ENCODE assay signal across 8 cellular contexts in the genomic region with DNA sequence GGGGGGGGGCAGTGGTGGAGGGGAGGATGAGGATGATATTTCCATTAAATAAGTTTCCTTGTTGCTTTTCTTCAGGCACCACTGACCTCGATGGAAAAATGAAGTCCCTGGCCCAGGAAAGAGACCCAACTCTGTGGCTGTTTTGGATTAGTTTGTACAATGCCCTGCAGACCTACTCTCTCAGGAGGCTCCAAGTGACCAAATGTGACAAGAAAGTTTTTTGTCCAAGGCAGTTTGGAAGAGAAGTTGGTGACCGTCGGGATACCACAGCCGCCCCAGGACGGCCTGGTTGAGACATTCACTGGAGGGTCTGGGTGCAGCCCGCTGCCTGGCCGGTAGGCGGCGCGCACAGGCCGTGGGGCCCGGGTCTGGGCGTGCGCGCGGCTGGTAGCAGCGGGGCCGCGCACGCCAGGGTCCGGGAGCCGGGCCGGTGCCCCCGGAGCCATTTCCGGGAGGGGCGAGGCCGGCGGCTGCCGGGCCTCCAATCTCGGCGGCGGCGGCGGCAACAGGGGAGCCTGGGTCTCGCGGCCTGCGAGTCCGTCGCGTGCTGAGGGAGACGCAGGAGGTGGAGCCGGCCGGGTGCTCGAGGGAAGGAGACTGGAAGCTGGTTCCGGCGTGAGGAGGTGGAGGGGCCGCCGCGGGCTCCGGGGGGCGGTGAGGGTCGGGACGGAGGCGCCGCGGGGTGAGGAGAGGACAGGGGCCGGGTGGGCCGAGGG. TPM values are rescaled to one million over a fixed set of nuclear protein-coding genes. Genes with fewer than 3 reads are reported as not detected.
DNase-seq lines count a peak whose midpoint lies in the region; ATAC-seq and TF ChIP-seq lines count a peak whose summit lies in the region.

TSS of gene SGPL1 (plus strand) at position 445 of the 716 bp plus-strand sequence. CDS start 906 bp downstream, outside the sequence.

- DNase-seq in AG09319 (ENCODE audit: extremely low read depth, low read depth) (peak; percentile 53), NCI-H460 (ENCODE audit: extremely low read depth, low read depth) (peak; percentile 74), dermis blood vessel endothelial cell (peak; percentile 87)
- DNase-seq in activated CD4-positive, alpha-beta T cell treated with anti-CD3 and anti-CD28 coated beads, Interleukin-2, amount 50 U/mL, for 4 hours: peak; percentile 76 to 78
- DNase-seq in stimulated activated CD4-positive, alpha-beta T cell treated with anti-CD3 and anti-CD28 coated beads, Interleukin-4, amount 100 ng/mL, for 1 hour: peak; percentile 88

- peaks cover 0 to 6% (median 1%) of the 10 kb centered on the region in 4 donors for H3K36me3 ChIP-seq in liver (ENCODE audit: control insufficient read depth in 4 of 4, insufficient read depth in 3 of 4, low read depth in 1 of 4, low read length in 3 of 4)

- 2% methylated on average over 58 of the region's 58 CpGs for WGBS in liver

- H3K27ac ChIP-seq in liver (ENCODE audit: low read depth in 1 of 2, low read length in 2 of 2): peak within 1 kb of the TSS; percentile 86 to 87

- H3K4me1 ChIP-seq in liver (ENCODE audit: control insufficient read depth in 4 of 4, insufficient read depth in 4 of 4, low read length in 3 of 4): peaks cover 2 to 11% (median 8%) of the 10 kb centered on the region in 4 donors

- TF ChIP-seq RAD21 in liver (IDR thresholded peaks at IDR 0.05): peak; percentile 77 to 84

- H3K9ac ChIP-seq in liver (ENCODE audit: low read depth in 1 of 2, low read length in 2 of 2): peak within 1 kb of the TSS; percentile 75 to 82

- ATAC-seq in GM18867 (IDR thresholded peaks at IDR 0.05; ENCODE audit: unreplicated experiment) (peak; percentile 89), HG03103 (IDR thresholded peaks at IDR 0.05; ENCODE audit: low read depth, unreplicated experiment) (peak; percentile 82)

- peak within 1 kb of the TSS; percentile 65 to 92 (median 88) for H3K4me3 ChIP-seq in liver (ENCODE audit: low read depth in 1 of 3, low read length in 3 of 3)

- no peaks in the 10 kb centered on the region for H3K9me3 ChIP-seq in liver (ENCODE audit: control insufficient read depth in 4 of 4, low read length in 3 of 4)

- peak; percentile 80 for TF ChIP-seq CTCF in AG09319 (IDR thresholded peaks at IDR 0.05; ENCODE audit: low read depth, low read length)
- peak; percentile 98 for TF ChIP-seq CTCF in liver (IDR thresholded peaks at IDR 0.05; ENCODE audit: low read depth, low read length, missing input control)

- H3K27me3 ChIP-seq in liver (ENCODE audit: control insufficient read depth in 4 of 4, insufficient read depth in 4 of 4, low read length in 3 of 4): no peaks in the 10 kb centered on the region

TF ChIP-seq in liver, 16 proteins besides CTCF, POLR2A, EP300 and RAD21:
- TF ChIP-seq RXRA (IDR thresholded peaks at IDR 0.05) (no peak), YY1 (IDR thresholded peaks at IDR 0.05) (no peak), EGR1 (IDR thresholded peaks at IDR 0.05; ENCODE audit: low read depth in 2 of 2) (no peak), TAF1 (conservative IDR thresholded peaks at IDR 0.05) (no peak), HNF4A (conservative IDR thresholded peaks at IDR 0.05) (no peak), HNF4G (IDR thresholded peaks at IDR 0.05) (no peak), FOXA1 (IDR thresholded peaks at IDR 0.05) (no peak), JUND (IDR thresholded peaks at IDR 0.05) (no peak), REST (IDR thresholded peaks at IDR 0.05) (no peak), NR2F2 (IDR thresholded peaks at IDR 0.05) (no peak), FOXA2 (IDR thresholded peaks at IDR 0.05) (no peak), GABPA (IDR thresholded peaks at IDR 0.05 in 1 of 2, conservative IDR thresholded peaks at IDR 0.05 in 1 of 2) (no peak), SP1 (IDR thresholded peaks at IDR 0.05) (no peak)
- TF ChIP-seq, protein P1, sequence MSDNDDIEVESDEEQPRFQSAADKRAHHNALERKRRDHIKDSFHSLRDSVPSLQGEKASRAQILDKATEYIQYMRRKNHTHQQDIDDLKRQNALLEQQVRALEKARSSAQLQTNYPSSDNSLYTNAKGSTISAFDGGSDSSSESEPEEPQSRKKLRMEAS (IDR thresholded peaks at IDR 0.05): no peak
- TF ChIP-seq, protein P2, sequence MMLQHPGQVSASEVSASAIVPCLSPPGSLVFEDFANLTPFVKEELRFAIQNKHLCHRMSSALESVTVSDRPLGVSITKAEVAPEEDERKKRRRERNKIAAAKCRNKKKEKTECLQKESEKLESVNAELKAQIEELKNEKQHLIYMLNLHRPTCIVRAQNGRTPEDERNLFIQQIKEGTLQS (IDR thresholded peaks at IDR 0.05): no peak
- TF ChIP-seq, protein P3, sequence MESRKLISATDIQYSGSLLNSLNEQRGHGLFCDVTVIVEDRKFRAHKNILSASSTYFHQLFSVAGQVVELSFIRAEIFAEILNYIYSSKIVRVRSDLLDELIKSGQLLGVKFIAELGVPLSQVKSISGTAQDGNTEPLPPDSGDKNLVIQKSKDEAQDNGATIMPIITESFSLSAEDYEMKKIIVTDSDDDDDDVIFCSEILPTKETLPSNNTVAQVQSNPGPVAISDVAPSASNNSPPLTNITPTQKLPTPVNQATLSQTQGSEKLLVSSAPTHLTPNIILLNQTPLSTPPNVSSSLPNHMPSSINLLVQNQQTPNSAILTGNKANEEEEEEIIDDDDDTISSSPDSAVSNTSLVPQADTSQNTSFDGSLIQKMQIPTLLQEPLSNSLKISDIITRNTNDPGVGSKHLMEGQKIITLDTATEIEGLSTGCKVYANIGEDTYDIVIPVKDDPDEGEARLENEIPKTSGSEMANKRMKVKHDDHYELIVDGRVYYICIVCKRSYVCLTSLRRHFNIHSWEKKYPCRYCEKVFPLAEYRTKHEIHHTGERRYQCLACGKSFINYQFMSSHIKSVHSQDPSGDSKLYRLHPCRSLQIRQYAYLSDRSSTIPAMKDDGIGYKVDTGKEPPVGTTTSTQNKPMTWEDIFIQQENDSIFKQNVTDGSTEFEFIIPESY (IDR thresholded peaks at IDR 0.05): no peak

RNA-seq across cellular contexts. Expression of gene SGPL1, which starts in this region (rescaled TPM):
- total RNA-seq in NCI-H460 (2014; rRNA removed; shearing (Covaris generic)): 48.3 and 65.3 TPM in 2 replicates
- polyA plus RNA-seq in NCI-H460 (2014; cell fraction: nucleus; rRNA removed): 25.6 and 30.2 TPM in 2 replicates
- total RNA-seq in dermis blood vessel endothelial cell (15.0 and 15.8 TPM in 2 replicates), liver (10 to 100 TPM; 20.5 to 37.1 TPM)
- 10 to 100 TPM; 11.8 to 13.1 TPM for polyA plus RNA-seq in liver

Comparison
In these comparisons a context has a peak if more than half of its experiments do, and no peak if none do; other contexts are left out.
1. Peak in every context shown above with its lines: DNase-seq, ATAC-seq, H3K4me3 ChIP-seq and H3K27ac ChIP-seq.